ENCODE assay signal across 7 cellular contexts in genomic region chr10:63515002-63515763, GRCh38. TPM values are rescaled to one million over a fixed set of nuclear protein-coding genes. Genes with fewer than 3 reads are reported as not detected.
DNase-seq lines count a peak whose midpoint lies in the region; ATAC-seq, FAIRE-seq and TF ChIP-seq lines count a peak whose summit lies in the region.

No MANE protein-coding gene starts in this region.

- H3K9ac ChIP-seq in H1 (replicated peaks in 1 of 4; ENCODE audit: extremely low read depth in 1 of 4, low read depth in 3 of 4, low read length in 3 of 4): peak overlapping the region in 2 of 4 experiments; percentile 7 to 37; a peak in 1 of 7 replicates

- TF ChIP-seq CTCF in PC-9 (conservative IDR thresholded peaks at IDR 0.05) (no peak), H1 (IDR thresholded peaks at IDR 0.05; ENCODE audit: control extremely low read depth in 1 of 3, insufficient read depth in 1 of 3, low read depth in 1 of 3, low read length in 3 of 3) (no peak)

- peak in 1 of 2 experiments; percentile 28; a peak in 1 of 3 replicates for TF ChIP-seq POLR2A in H1 (IDR thresholded peaks at IDR 0.05; ENCODE audit: control extremely low read depth in 1 of 2, low read depth in 2 of 2, low read length in 2 of 2)

- FAIRE-seq in H1 (lab: Jason Lieb, UNC): peak; percentile 82

- H3K18ac ChIP-seq in H1 (ENCODE audit: extremely low read depth, low read length): no peak overlapping the region; the same call in 1 of the 2 replicates

- peak overlapping the region; percentile 71; the same call in 1 of the 2 replicates for H2BK12ac ChIP-seq in H1 (ENCODE audit: low read depth, low read length)

- intact Hi-C loops in PC-9 (cut with micrococcal nuclease; ENCODE audit: unreplicated experiment): loop anchor here (1.0 to 5.0 kb wide), 4 partner anchors 50 to 298 kb away; partner anchors contain the start of gene JMJD1C

- H3K79me1 ChIP-seq in H1 (ENCODE audit: low read depth, low read length): no peaks in the 10 kb centered on the region

- H3K4ac ChIP-seq in H1 (replicated peaks; ENCODE audit: insufficient read length, low read depth, low read length): peak overlapping the region; percentile 27

- H3K9me3 ChIP-seq in PC-9 (ENCODE audit: insufficient read depth, low read depth): peaks cover 10% of the 10 kb centered on the region; the same call in 1 of the 2 replicates
- no peaks in the 10 kb centered on the region; a peak in 1 of 4 replicates for H3K9me3 ChIP-seq in H1 (ENCODE audit: insufficient read depth in 2 of 2, low read depth in 1 of 2, low read length in 1 of 2)

- no peak overlapping the region for H3K27ac Mint-ChIP-seq in natural killer cell treated with Interleukin-12 subunit alpha and Interleukin-12 subunit beta and Interleukin-15 and Interleukin-18, amount 100 ng/mL, for 72 hours

- no peak overlapping the region for H3K4me3 Mint-ChIP-seq in natural killer cell treated with Interleukin-12 subunit alpha and Interleukin-12 subunit beta and Interleukin-15 and Interleukin-18, amount 100 ng/mL, for 72 hours

- H3K36me3 ChIP-seq in PC-9 (ENCODE audit: low read depth) (peaks cover 12% of the 10 kb centered on the region; the same call in 1 of the 2 replicates), H1 (ENCODE audit: control insufficient read depth in 2 of 4, insufficient read depth in 4 of 4, low read length in 3 of 4) (no peaks in the 10 kb centered on the region)

- H3K23ac ChIP-seq in H1 (ENCODE audit: insufficient read length): no peak overlapping the region

- no peak for TF ChIP-seq EP300 in H1 (IDR thresholded peaks at IDR 0.05; ENCODE audit: borderline replicate concordance in 1 of 2, low read depth in 2 of 2, low read length in 2 of 2)

- H4K5ac ChIP-seq in H1 (ENCODE audit: insufficient read length, low read depth, low read length): peak overlapping the region; percentile 26

- H3K9me3 Mint-ChIP-seq in natural killer cell treated with Interleukin-12 subunit alpha and Interleukin-12 subunit beta and Interleukin-15 and Interleukin-18, amount 100 ng/mL, for 72 hours: no peaks in the 10 kb centered on the region

- peak overlapping the region; percentile 61 for H4K91ac ChIP-seq in H1 (replicated peaks; ENCODE audit: insufficient read length, low read length)

- H3K4me1 Mint-ChIP-seq in natural killer cell treated with Interleukin-12 subunit alpha and Interleukin-12 subunit beta and Interleukin-15 and Interleukin-18, amount 100 ng/mL, for 72 hours (ENCODE audit: low read depth in 2 of 2): peaks cover 38 to 44% of the 10 kb centered on the region in 2 donors

- POLR2A ChIA-PET in PC-9 (lab: Charles Lee; ENCODE audit: unreplicated experiment): interaction anchor here (0.5 to 0.8 kb wide), 7 partner anchors 11 to 221 kb away, joined by 3 to 10 read pairs (median 4); partner anchors contain the start of gene JMJD1C
- POLR2A ChIA-PET in H1 (lab: Charles Lee; ENCODE audit: partially characterized antibody): interaction anchor here (0.6 to 5.4 kb wide), 14 partner anchors 11 to 246 kb away, joined by 3 to 49 read pairs (median 4); partner anchors contain the start of gene JMJD1C

- H3K27me3 ChIP-seq in PC-9 (ENCODE audit: insufficient read depth, low read depth) (no peaks in the 10 kb centered on the region), H1 (replicated peaks in 1 of 4; ENCODE audit: control insufficient read depth in 3 of 4, extremely low read depth in 1 of 4, insufficient read depth in 3 of 4, low read length in 3 of 4) (no peaks in the 10 kb centered on the region)

- H3K4me3 ChIP-seq in PC-9 (no peak overlapping the region), H1 (ENCODE audit: extremely low read depth in 1 of 4, insufficient read depth in 2 of 4, low read depth in 3 of 4, low read length in 4 of 4) (peak overlapping the region in 1 of 4 experiments; percentile 43; a peak in 3 of 8 replicates)

- no peaks in the 10 kb centered on the region for H3K9me2 ChIP-seq in PC-9 (ENCODE audit: insufficient read depth)

- BruUV-seq in PC-9 (replicated peaks; lab: Mats Ljungman, UMichigan): TSS peak; percentile 78

- H3F3A ChIP-seq in PC-9 (ENCODE audit: insufficient read depth, low read depth): peaks cover 4% of the 10 kb centered on the region; the same call in 1 of the 2 replicates

- H2BK15ac ChIP-seq in H1 (ENCODE audit: low read length): no peak overlapping the region

- peak; percentile 56 for ATAC-seq in GM21390 (IDR thresholded peaks at IDR 0.05; ENCODE audit: unreplicated experiment)
- no peak for ATAC-seq in GM19328 (IDR thresholded peaks at IDR 0.05; ENCODE audit: unreplicated experiment)
- ATAC-seq in natural killer cell treated with Interleukin-12 subunit alpha and Interleukin-12 subunit beta and Interleukin-15 and Interleukin-18, amount 100 ng/mL, for 72 hours: no peak

- H3K14ac ChIP-seq in H1 (ENCODE audit: insufficient read length): no peak overlapping the region

- H3K27ac ChIP-seq in PC-9 (peak overlapping the region; percentile 46), H1 (ENCODE audit: low read depth, low read length) (peak overlapping the region; percentile 88)

- H2AK5ac ChIP-seq in H1 (ENCODE audit: low read depth, low read length): no peak overlapping the region

- no peaks in the 10 kb centered on the region for H3K27me3 Mint-ChIP-seq in natural killer cell treated with Interleukin-12 subunit alpha and Interleukin-12 subunit beta and Interleukin-15 and Interleukin-18, amount 100 ng/mL, for 72 hours

- 21% methylated on average over 5 of the region's 5 CpGs; no CpG with 5 or more reads in 1 of the 2 experiments for WGBS in H1 (ENCODE audit: extremely low coverage in 1 of 2, insufficient coverage in 1 of 2, insufficient read length in 1 of 2, insufficient replicate concordance in 2 of 2, low coverage in 1 of 2, low lambda C conversion rate in 2 of 2, missing lambda C conversion rate in 1 of 2), 2 experiments

- TF ChIP-seq RAD21 in H1 (IDR thresholded peaks at IDR 0.05 in 1 of 2, conservative IDR thresholded peaks at IDR 0.05 in 1 of 2; ENCODE audit: low read depth in 2 of 2, low read length in 2 of 2): 0 out of 4 replicates have a peak, but pooled peaks of 1 of the 2 experiments have one; percentile 13

- H3K79me2 ChIP-seq in PC-9 (ENCODE audit: low read depth): peaks cover 94% of the 10 kb centered on the region
- H3K79me2 ChIP-seq in H1 (ENCODE audit: control insufficient read depth in 1 of 2, insufficient read depth in 2 of 2, low read length in 2 of 2): peaks cover 11 to 86% of the 10 kb centered on the region in 2 experiments

- H3K4me1 ChIP-seq in PC-9 (replicated peaks; ENCODE audit: insufficient read depth) (peaks cover 38% of the 10 kb centered on the region), H1 (replicated peaks in 1 of 4; ENCODE audit: control insufficient read depth in 3 of 4, insufficient read depth in 4 of 4, low read length in 3 of 4) (peaks cover 2 to 17% (median 14%) of the 10 kb centered on the region in 4 experiments; a peak in 6 of 7 replicates)

- no peaks in the 10 kb centered on the region for H3K36me3 Mint-ChIP-seq in natural killer cell treated with Interleukin-12 subunit alpha and Interleukin-12 subunit beta and Interleukin-15 and Interleukin-18, amount 100 ng/mL, for 72 hours

- H2BK120ac ChIP-seq in H1 (replicated peaks; ENCODE audit: low read depth, low read length): peak overlapping the region; percentile 65

- H4K20me1 ChIP-seq in PC-9 (ENCODE audit: insufficient read depth): no peaks in the 10 kb centered on the region; the same call in 1 of the 2 replicates
- H4K20me1 ChIP-seq in H1 (replicated peaks in 1 of 2; ENCODE audit: control insufficient read depth in 1 of 2, insufficient read depth in 2 of 2, low read length in 2 of 2): no peaks in the 10 kb centered on the region

- CTCF ChIA-PET in PC-9 (lab: Charles Lee) (interaction anchor here (1.0 kb wide), 1 partner anchor 9 kb away, joined by 3 read pairs; no protein-coding TSS in a partner anchor), H1 (lab: Charles Lee; ENCODE audit: partially characterized antibody) (interaction anchor here (0.6 to 2.9 kb wide), 7 partner anchors 11 to 763 kb away, joined by 3 to 10 read pairs (median 3); no protein-coding TSS in a partner anchor)

- H3K4me2 ChIP-seq in PC-9: peak overlapping the region; percentile 3; the same call in 1 of the 2 replicates
- peak overlapping the region; percentile 48 to 57 for H3K4me2 ChIP-seq in H1 (ENCODE audit: insufficient read depth in 1 of 2, low read depth in 2 of 2, low read length in 2 of 2)

- DNase-seq in PC-9 (peak; percentile 47 to 48), H1 (ENCODE audit: low read depth in 1 of 2, low spot score in 2 of 2) (peak in 1 of 2 experiments; percentile 59), renal cortical epithelial cell (ENCODE audit: low read depth) (peak; percentile 81), retina (no peak)
- DNase-seq in natural killer cell treated with Interleukin-12 subunit alpha and Interleukin-12 subunit beta and Interleukin-15 and Interleukin-18, amount 100 ng/mL, for 72 hours (ENCODE audit: low spot score): no peak

- H2BK20ac ChIP-seq in H1 (ENCODE audit: low read length): no peak overlapping the region

- H2AFZ ChIP-seq in PC-9 (no peak overlapping the region), H1 (ENCODE audit: low read length) (no peak overlapping the region)

- no peak overlapping the region for H4K8ac ChIP-seq in H1 (ENCODE audit: extremely low read depth, insufficient read depth, low read length)

- no peaks in the 10 kb centered on the region; the same call in 1 of the 2 replicates for H3K23me2 ChIP-seq in H1 (ENCODE audit: low read depth, low read length)

- no peak overlapping the region for H3K56ac ChIP-seq in H1 (replicated peaks; ENCODE audit: insufficient read length, low read depth, low read length)

- peak overlapping the region; percentile 73 for H2BK5ac ChIP-seq in H1 (ENCODE audit: low read depth, low read length)

RNA-seq across cellular contexts. Expression of gene REEP3, which starts 6.0 kb away (rescaled TPM):
- total RNA-seq in PC-9 (2021) (42.3 and 56.4 TPM in 2 replicates), renal cortical epithelial cell (85.7 and 90.6 TPM in 2 replicates)
- total RNA-seq in H1 (2021; fragmentation: NEBNext Ultra II Directional; extraction: Animal tissue kit (Norgen Biotek cat#: 25700)): 31.5 and 32.6 TPM in 2 replicates
- polyA plus RNA-seq in H1 (2011; rRNA removed): 5.1 and 5.8 TPM in 2 replicates
- 10.8 TPM for polyA plus RNA-seq in H1 (2011; cell fraction: cytosol; rRNA removed)
- 3.6 TPM for polyA plus RNA-seq in H1 (2011; cell fraction: nucleus; rRNA removed)
- polyA plus RNA-seq in H1 (2012, experiment 1 of 2): 6.3 to 15.1 TPM (median 9.5 TPM) in 4 replicates
- polyA plus RNA-seq in H1 (2012, experiment 2 of 2): 3.4 TPM
- 21.2 TPM for polyA plus RNA-seq in H1 (2013, experiment 1 of 2)
- 26.0 TPM for polyA plus RNA-seq in H1 (2013, experiment 2 of 2)
- 4.4 and 6.1 TPM in 2 replicates for polyA minus RNA-seq in H1 (2011; rRNA and poly(A)+ RNA removed)
- polyA minus RNA-seq in H1 (2011; cell fraction: cytosol; rRNA and poly(A)+ RNA removed): 8.2 TPM
- 6.1 TPM for polyA minus RNA-seq in H1 (2011; cell fraction: nucleus; rRNA and poly(A)+ RNA removed)
- 10 to 100 TPM; 12.7 to 14.8 TPM for total RNA-seq in natural killer cell treated with Interleukin-12 subunit alpha and Interleukin-12 subunit beta and Interleukin-15 and Interleukin-18, amount 100 ng/mL, for 72 hours

RNA-seq across cellular contexts. Expression of gene JMJD1C, which starts 49.4 kb away (rescaled TPM):
- total RNA-seq in PC-9 (2021) (68.6 and 78.7 TPM in 2 replicates), renal cortical epithelial cell (74.8 and 122 TPM in 2 replicates)
- total RNA-seq in H1 (2021; fragmentation: NEBNext Ultra II Directional; extraction: Animal tissue kit (Norgen Biotek cat#: 25700)): 208 and 210 TPM in 2 replicates
- polyA plus RNA-seq in H1 (2011; rRNA removed): 39.2 and 54.5 TPM in 2 replicates
- polyA plus RNA-seq in H1 (2011; cell fraction: cytosol; rRNA removed): 70.2 TPM
- 85.1 TPM for polyA plus RNA-seq in H1 (2011; cell fraction: nucleus; rRNA removed)
- 40.3 to 94.5 TPM (median 62.6 TPM) in 4 replicates for polyA plus RNA-seq in H1 (2012, experiment 1 of 2)
- polyA plus RNA-seq in H1 (2012, experiment 2 of 2): 8.6 TPM
- polyA plus RNA-seq in H1 (2013, experiment 1 of 2): 141 TPM
- polyA plus RNA-seq in H1 (2013, experiment 2 of 2): 130 TPM
- polyA minus RNA-seq in H1 (2011; rRNA and poly(A)+ RNA removed): 505 and 669 TPM in 2 replicates
- polyA minus RNA-seq in H1 (2011; cell fraction: cytosol; rRNA and poly(A)+ RNA removed): 116 TPM
- 616 TPM for polyA minus RNA-seq in H1 (2011; cell fraction: nucleus; rRNA and poly(A)+ RNA removed)
- 10 to 100 TPM; 39.2 to 50.7 TPM for total RNA-seq in natural killer cell treated with Interleukin-12 subunit alpha and Interleukin-12 subunit beta and Interleukin-15 and Interleukin-18, amount 100 ng/mL, for 72 hours

Comparison
In these comparisons a context has a peak if more than half of its experiments do, and no peak if none do; other contexts are left out.
1. DNase-seq: peak in PC-9 (2 of 2) and renal cortical epithelial cell (single experiment); none in natural killer cell treated with Interleukin-12 subunit alpha and Interleukin-12 subunit beta and Interleukin-15 and Interleukin-18, amount 100 ng/mL, for 72 hours (single experiment) and retina (single experiment).